In genomic region chr12:46373303-46374182, GRCh38 we compare ENCODE assay signal across 8 cellular contexts. TPM values are rescaled to one million over a fixed set of nuclear protein-coding genes. Genes with fewer than 3 reads are reported as not detected.
DNase-seq lines count a peak whose midpoint lies in the region; ATAC-seq, FAIRE-seq and TF ChIP-seq lines count a peak whose summit lies in the region.

No MANE protein-coding gene starts in this region.

- no peaks in the 10 kb centered on the region for H3K27me3 ChIP-seq in KMS-11 (ENCODE audit: insufficient read depth, low read depth)
- peaks cover 0 to 3% of the 10 kb centered on the region in 2 experiments; a peak in 2 of 5 replicates for H3K27me3 ChIP-seq in HepG2 (ENCODE audit: control insufficient read depth in 1 of 2, insufficient read depth in 2 of 2, low read length in 2 of 2)

- DNase-seq in D341Med (ENCODE audit: low spot score): peak; percentile 48
- DNase-seq in chondrocyte (ENCODE audit: low spot score): peak; percentile 93
- DNase-seq in HepG2 (ENCODE audit: low spot score): peak; percentile 72
- DNase-seq in stimulated activated CD8-positive, alpha-beta memory T cell treated with anti-CD3 and anti-CD28 coated beads, Interleukin-12 subunit alpha, Interleukin-12 subunit beta, amount 100 ng/mL, for 1 hour (ENCODE audit: low read depth): peak; percentile 26
- no peak for DNase-seq in NCI-H2107 treated with DMSO at 0.1 percent for 48 hours (lab: John Stamatoyannopoulos, UW; ENCODE audit: unreplicated experiment)
- no peak for DNase-seq in NCI-H1105 treated with DMSO at 0.1 percent for 48 hours (lab: John Stamatoyannopoulos, UW)

- H3K4me3 Mint-ChIP-seq in chondrocyte (ENCODE audit: unreplicated experiment): peak overlapping the region; percentile 96

- no peak overlapping the region for H3K27ac ChIP-seq in KMS-11
- peak overlapping the region; percentile 92 for H3K27ac ChIP-seq in HepG2 (ENCODE audit: extremely low read length, insufficient read depth, low read length)

- CTCF ChIA-PET in HepG2 (lab: Yijun Ruan, JAX; ENCODE audit: low intra/inter-chr PET ratio, low total read pairs): interaction anchor here (1.1 kb wide), 1 partner anchor 288 kb away, joined by 3 read pairs; no protein-coding TSS in a partner anchor

- POLR2A ChIA-PET in HepG2 (lab: Yijun Ruan, JAX): interaction anchor here (0.7 to 4.5 kb wide), 14 partner anchors 9 to 291 kb away, joined by 3 to 91 read pairs (median 6); no protein-coding TSS in a partner anchor

- H3K4me3 ChIP-seq in KMS-11 (IDR thresholded peaks at IDR 0.05; ENCODE audit: insufficient read depth, low read depth, low read length) (no peak overlapping the region), WI38 (ENCODE audit: low read depth, low read length) (peak overlapping the region; percentile 97), HepG2 (replicated peaks in 1 of 3; ENCODE audit: insufficient read depth in 1 of 3, low read depth in 2 of 3, low read length in 3 of 3) (peak overlapping the region; percentile 60 to 96 (median 94))

- intact Hi-C loops in HepG2 (cut with micrococcal nuclease; ENCODE audit: unreplicated experiment): loop anchor here (1.0 to 5.0 kb wide), 5 partner anchors 10 to 304 kb away; no protein-coding TSS in a partner anchor

- H3K36me3 Mint-ChIP-seq in chondrocyte (ENCODE audit: low read depth): peaks cover 33% of the 10 kb centered on the region

- in situ Hi-C loops in HepG2 (cut with HindIII; ENCODE audit: extremely low pct_ligation_motif_present, low pct_unique_long_range_greater_than_20kb): loop anchor here (5.0 kb wide), 2 partner anchors 119 to 289 kb away; no protein-coding TSS in a partner anchor

- no peaks in the 10 kb centered on the region for H3K27me3 Mint-ChIP-seq in chondrocyte (ENCODE audit: low read depth)

- TF ChIP-seq POLR2A in HepG2 (IDR thresholded peaks at IDR 0.05; ENCODE audit: insufficient read depth in 1 of 2, low read depth in 2 of 2, low read length in 2 of 2): peak in 1 of 2 experiments; percentile 43; a peak in 2 of 4 replicates

- no peak for TF ChIP-seq CTCF in KMS-11 (conservative IDR thresholded peaks at IDR 0.05; ENCODE audit: low read depth, low read length)
- peak; percentile 28; the same call in 1 of the 2 replicates for TF ChIP-seq CTCF in WI38 (IDR thresholded peaks at IDR 0.05; ENCODE audit: low read depth, low read length)
- TF ChIP-seq CTCF in chondrocyte (IDR thresholded peaks at IDR 0.05): peak; percentile 72
- peak; percentile 28; the same call in 1 of the 2 replicates for TF ChIP-seq CTCF in HepG2 (CRISPR knock-in tag; IDR thresholded peaks at IDR 0.05)

- no peak for FAIRE-seq in HepG2 (lab: Jason Lieb, UNC)

- H3K4me1 Mint-ChIP-seq in chondrocyte (ENCODE audit: low read depth): peaks cover 27% of the 10 kb centered on the region

- TF ChIP-seq EP300 in HepG2 (IDR thresholded peaks at IDR 0.05; ENCODE audit: low read depth in 2 of 2, low read length in 2 of 2): no peak; a peak in 1 of 4 replicates
- TF ChIP-seq EP300 in HepG2 (CRISPR knock-in tag; IDR thresholded peaks at IDR 0.05; ENCODE audit: borderline replicate concordance): no peak

- WGBS in HepG2 (ENCODE audit: low lambda C conversion rate): under 1% methylated on average over 31 of the region's 33 CpGs

- H3K9ac ChIP-seq in KMS-11 (peak overlapping the region; percentile 52), HepG2 (ENCODE audit: insufficient read depth, low read depth, low read length) (peak overlapping the region; percentile 98)

- H2AFZ ChIP-seq in KMS-11 (ENCODE audit: low read depth) (peak overlapping the region; percentile 92), HepG2 (ENCODE audit: low read length) (no peak overlapping the region)

- 0 out of 2 replicates have a peak, but pooled peaks cover 8% of the 10 kb centered on the region for H4K20me1 ChIP-seq in KMS-11 (ENCODE audit: insufficient read depth)
- peaks cover 40% of the 10 kb centered on the region for H4K20me1 ChIP-seq in HepG2 (ENCODE audit: insufficient read depth, low read length)

- H3K4me2 ChIP-seq in KMS-11 (peak overlapping the region; percentile 93), HepG2 (ENCODE audit: low read depth, low read length) (peak overlapping the region; percentile 86)

- H3K9me3 Mint-ChIP-seq in chondrocyte (ENCODE audit: low read depth): no peaks in the 10 kb centered on the region

- H3K9me3 ChIP-seq in HepG2 (ENCODE audit: low read length): no peaks in the 10 kb centered on the region

- H3K79me2 ChIP-seq in KMS-11 (ENCODE audit: insufficient read depth, low read depth): peaks cover 39% of the 10 kb centered on the region
- peaks cover 63% of the 10 kb centered on the region for H3K79me2 ChIP-seq in HepG2 (ENCODE audit: insufficient read depth, low read length)

- ATAC-seq in HepG2: peak; percentile 64

- H3K4me1 ChIP-seq in KMS-11 (ENCODE audit: low read depth, poor library complexity, severe bottlenecking) (peaks cover 29% of the 10 kb centered on the region), HepG2 (ENCODE audit: insufficient read depth, low read length) (peaks cover 58% of the 10 kb centered on the region)

- TSS peak; percentile 82 for BruUV-seq in HepG2 (replicated peaks; lab: Mats Ljungman, UMichigan)

- peak overlapping the region; percentile 98 for H3K27ac Mint-ChIP-seq in chondrocyte (ENCODE audit: unreplicated experiment)

- H3K36me3 ChIP-seq in KMS-11 (ENCODE audit: insufficient read depth) (peaks cover 22% of the 10 kb centered on the region), HepG2 (replicated peaks in 1 of 2; ENCODE audit: control insufficient read depth in 1 of 2, insufficient read depth in 2 of 2, low read length in 2 of 2) (peaks cover 15 to 31% of the 10 kb centered on the region in 2 experiments)

- TF ChIP-seq RAD21 in HepG2 (CRISPR knock-in tag; IDR thresholded peaks at IDR 0.05): 0 out of 2 replicates have a peak, but pooled peaks have one; percentile 12

TF ChIP-seq in HepG2, 621 proteins besides CTCF, POLR2A, EP300 and RAD21 (continues in another document):
- TF ChIP-seq ETS1 (CRISPR knock-in tag; IDR thresholded peaks at IDR 0.05) (no peak; the same call in 1 of the 2 replicates), CREM (IDR thresholded peaks at IDR 0.05) (peak; percentile 36; the same call in 1 of the 2 replicates), CREM (CRISPR knock-in tag; IDR thresholded peaks at IDR 0.05) (no peak), HOXA5 (CRISPR knock-in tag; IDR thresholded peaks at IDR 0.05) (peak; percentile 25; the same call in 1 of the 2 replicates), ONECUT2 (CRISPR knock-in tag; IDR thresholded peaks at IDR 0.05) (no peak), ZNF292 (CRISPR knock-in tag; IDR thresholded peaks at IDR 0.05; ENCODE audit: borderline replicate concordance, low read depth) (0 out of 2 replicates have a peak, but pooled peaks have one; percentile 20), ZNF326 (CRISPR knock-in tag; IDR thresholded peaks at IDR 0.05; ENCODE audit: borderline replicate concordance) (no peak), GABPB1 (CRISPR knock-in tag; IDR thresholded peaks at IDR 0.05) (peak; percentile 28; the same call in 1 of the 2 replicates), PHF20 (CRISPR knock-in tag; IDR thresholded peaks at IDR 0.05) (0 out of 2 replicates have a peak, but pooled peaks have one; percentile 37), TAF1 (CRISPR knock-in tag; IDR thresholded peaks at IDR 0.05) (no peak), ETV6 (CRISPR knock-in tag; conservative IDR thresholded peaks at IDR 0.05) (no peak)

RNA-seq across cellular contexts. Expression of gene SLC38A2, which starts 1.0 kb away (rescaled TPM):
- total RNA-seq in chondrocyte (580 to 614 TPM (median 596 TPM) in 3 replicates), HepG2 (2016; rRNA removed; fragmentation: Illumina TruSeq; extraction: Trizol) (230 and 368 TPM in 2 replicates)
- total RNA-seq in HepG2 (2016; cell fraction: cytosol; rRNA removed; fragmentation: Illumina TruSeq; extraction: Trizol; ENCODE audit: low read depth): 31.8 and 45.4 TPM in 2 replicates
- total RNA-seq in HepG2 (2016; cell fraction: insoluble cytoplasmic fraction; rRNA removed; fragmentation: Illumina TruSeq; extraction: Trizol): 210 and 375 TPM in 2 replicates
- 98.8 and 127 TPM in 2 replicates for total RNA-seq in HepG2 (2016; cell fraction: membrane; rRNA removed; fragmentation: Illumina TruSeq; extraction: Trizol)
- 947 and 961 TPM in 2 replicates for total RNA-seq in HepG2 (2016; cell fraction: nucleus; rRNA removed; fragmentation: Illumina TruSeq; extraction: Trizol)
- 861 and 880 TPM in 2 replicates for polyA plus RNA-seq in HepG2 (2011; rRNA removed)
- polyA plus RNA-seq in HepG2 (2011; cell fraction: cytosol; rRNA removed): 346 and 636 TPM in 2 replicates
- 926 and 1,239 TPM in 2 replicates for polyA plus RNA-seq in HepG2 (2011; cell fraction: nucleus; rRNA removed)
- polyA plus RNA-seq in HepG2 (2012): 836 and 868 TPM in 2 replicates
- polyA plus RNA-seq in HepG2 (2016; cell fraction: cytosol; fragmentation: Illumina TruSeq; extraction: Trizol; ENCODE audit: low read depth): 8.1 TPM in 2 replicates
- polyA plus RNA-seq in HepG2 (2016; cell fraction: insoluble cytoplasmic fraction; fragmentation: Illumina TruSeq; extraction: Trizol; ENCODE audit: low read depth): 138 and 148 TPM in 2 replicates
- polyA plus RNA-seq in HepG2 (2016; cell fraction: membrane; fragmentation: Illumina TruSeq; extraction: Trizol; ENCODE audit: low read depth): 24.1 and 28.9 TPM in 2 replicates
- polyA plus RNA-seq in HepG2 (2016; cell fraction: nucleus; fragmentation: Illumina TruSeq; extraction: Trizol; ENCODE audit: insufficient read depth, low read depth): 882 and 909 TPM in 2 replicates
- 406 and 1,055 TPM in 2 replicates for polyA minus RNA-seq in HepG2 (2011; rRNA and poly(A)+ RNA removed; ENCODE audit: low replicate concordance)
- polyA minus RNA-seq in HepG2 (2011; cell fraction: cytosol; rRNA and poly(A)+ RNA removed): 1,075 and 1,302 TPM in 2 replicates
- polyA minus RNA-seq in HepG2 (2011; cell fraction: nucleus; rRNA and poly(A)+ RNA removed): 2,125 and 2,864 TPM in 2 replicates

Comparison
In these comparisons a context has a peak if more than half of its experiments do, and no peak if none do; other contexts are left out.
1. DNase-seq: peak in D341Med (single experiment), chondrocyte (single experiment), HepG2 (single experiment) and stimulated activated CD8-positive, alpha-beta memory T cell treated with anti-CD3 and anti-CD28 coated beads, Interleukin-12 subunit alpha, Interleukin-12 subunit beta, amount 100 ng/mL, for 1 hour (single experiment); none in NCI-H2107 treated with DMSO at 0.1 percent for 48 hours (single experiment) and NCI-H1105 treated with DMSO at 0.1 percent for 48 hours (single experiment).